Comparison of ENCODE assay signal across 34 cellular contexts in genomic region chr1:11751087-11751486, GRCh38. TPM values are rescaled to one million over a fixed set of nuclear protein-coding genes. Genes with fewer than 3 reads are reported as not detected.
"Had no signal": no experiment of that assay in that cellular context is flagged by ENCODE, and none has a peak within 500 bp of the region (broad histone marks: within the 10 kb centered on the region; RNA-seq: fewer than 3 reads in every experiment).

No MANE protein-coding gene starts in this region.

- H3K27me3 Mint-ChIP-seq: naive thymus-derived CD4-positive, alpha-beta T cell; stimulated activated naive CD8-positive, alpha-beta T cell treated with anti-CD3 and anti-CD28 coated beads, Interleukin-15, amount 100 ng/mL, for 72 hours had no signal

- H3K4me1 Mint-ChIP-seq: nephron had no signal

- H3K9me3 Mint-ChIP-seq: naive thymus-derived CD4-positive, alpha-beta T cell; natural killer cell; nephron; stimulated activated memory B cell treated with anti-CD40 and anti-IgM and Interleukin-4, amounts not matched to agents 10 μg/mL and 1 μg/mL and 100 μg/mL, for 72 hours; stimulated activated naive CD8-positive, alpha-beta T cell treated with anti-CD3 and anti-CD28 coated beads, Interleukin-15, amount 100 ng/mL, for 72 hours had no signal

- DNase-seq: naive thymus-derived CD4-positive, alpha-beta T cell; natural killer cell; nucleus accumbens; ovary; posterior cingulate gyrus; psoas muscle; right lobe of liver; spleen; stimulated activated CD4-positive, alpha-beta T cell treated with anti-CD3 and anti-CD28 coated beads, Interleukin-12 subunit alpha, Interleukin-12 subunit beta, amount 100 ng/mL, for 4 hours; stimulated activated CD4-positive, alpha-beta T cell treated with anti-CD3 and anti-CD28 coated beads, Interleukin-1b, Interleukin-23, amount 100 ng/mL, for 48 hours; stimulated activated CD4-positive, alpha-beta T cell treated with anti-CD3 and anti-CD28 coated beads, Interleukin-4, amount 100 ng/mL, for 1 hour; stimulated activated CD4-positive, alpha-beta T cell treated with anti-CD3 and anti-CD28 coated beads, Interleukin-4, amount 100 ng/mL, for 4 hours; stimulated activated CD8-positive, alpha-beta memory T cell treated with anti-CD3 and anti-CD28 coated beads, Interleukin-4, amount 100 ng/mL, for 48 hours; stimulated activated naive CD4-positive, alpha-beta T cell; stimulated activated naive CD8-positive, alpha-beta T cell treated with anti-CD3 and anti-CD28 coated beads, Interleukin-15, amount 100 ng/mL, for 72 hours; stimulated activated naive CD8-positive, alpha-beta T cell treated with anti-CD3 and anti-CD28 coated beads, Interleukin-15, Interleukin-2, amounts not matched to agents 100 U/mL and 50 U/mL, for 24 hours; substantia nigra; testis; tibial artery; transverse colon; upper lobe of left lung had no signal

- H3K4me1 ChIP-seq: parathyroid adenoma, psoas muscle, right lobe of liver, testis, tibial artery, transverse colon, vagina had no signal

- H3K9me3 ChIP-seq: ovary, psoas muscle, right lobe of liver, spleen, suprapubic skin, testis, tibial artery, transverse colon, upper lobe of left lung, vagina had no signal

- ATAC-seq: naive thymus-derived CD4-positive, alpha-beta T cell; natural killer cell; psoas muscle; right cardiac atrium; right lobe of liver; stimulated activated memory B cell treated with anti-CD40 and anti-IgM and Interleukin-4, amounts not matched to agents 10 μg/mL and 1 μg/mL and 100 μg/mL, for 72 hours; stimulated activated naive CD8-positive, alpha-beta T cell treated with anti-CD3 and anti-CD28 coated beads, Interleukin-15, amount 100 ng/mL, for 72 hours; stimulated activated naive CD8-positive, alpha-beta T cell treated with anti-CD3 and anti-CD28 coated beads, Interleukin-15, Interleukin-2, amounts not matched to agents 100 U/mL and 50 U/mL, for 24 hours had no signal

- H3K79me2 ChIP-seq: parathyroid adenoma had no signal

- H3K4me3 Mint-ChIP-seq: naive thymus-derived CD4-positive, alpha-beta T cell; natural killer cell; nephron; neural progenitor cell; stimulated activated memory B cell treated with anti-CD40 and anti-IgM and Interleukin-4, amounts not matched to agents 10 μg/mL and 1 μg/mL and 100 μg/mL, for 72 hours had no signal

- H3K9ac ChIP-seq: neural progenitor cell, parathyroid adenoma had no signal

- H3K4me2 ChIP-seq: neural progenitor cell, smooth muscle cell had no signal

- H3K27ac Mint-ChIP-seq: nephron; neural progenitor cell; progenitor cell of endocrine pancreas; stimulated activated memory B cell treated with anti-CD40 and anti-IgM and Interleukin-4, amounts not matched to agents 10 μg/mL and 1 μg/mL and 100 μg/mL, for 72 hours had no signal

- H3K4me3 ChIP-seq: neural progenitor cell, ovary, psoas muscle, right lobe of liver, skin epidermis, smooth muscle cell, spleen, suprapubic skin, testis, tibial artery, transverse colon, upper lobe of left lung, vagina had no signal

- FAIRE-seq: urothelium cell line had no signal

- H3K36me3 ChIP-seq: neural progenitor cell, ovary had no signal

- H3K27ac ChIP-seq: neural progenitor cell, ovary, parathyroid adenoma, psoas muscle, right lobe of liver, skin epidermis, spleen, suprapubic skin, testis, tibial artery, transverse colon, upper lobe of left lung, vagina had no signal

- H3K27me3 ChIP-seq: neural progenitor cell, ovary, right lobe of liver, spleen, suprapubic skin, testis, upper lobe of left lung, vagina had no signal

- H2AFZ ChIP-seq: neural progenitor cell, parathyroid adenoma had no signal

RNA-seq across cellular contexts. Expression of gene C1orf167, which starts 10.9 kb away (rescaled TPM):
- total RNA-seq: progenitor cell of endocrine pancreas, right lobe of liver, smooth muscle cell, vagina had no signal
- polyA plus RNA-seq: neural cell had no signal

RNA-seq across cellular contexts. Expression of gene DRAXIN, which starts 59.6 kb away (rescaled TPM):
- total RNA-seq: omental fat pad, right lobe of liver, vagina had no signal
